Comparison of ENCODE assay signal across 9 cellular contexts in the genomic region with DNA sequence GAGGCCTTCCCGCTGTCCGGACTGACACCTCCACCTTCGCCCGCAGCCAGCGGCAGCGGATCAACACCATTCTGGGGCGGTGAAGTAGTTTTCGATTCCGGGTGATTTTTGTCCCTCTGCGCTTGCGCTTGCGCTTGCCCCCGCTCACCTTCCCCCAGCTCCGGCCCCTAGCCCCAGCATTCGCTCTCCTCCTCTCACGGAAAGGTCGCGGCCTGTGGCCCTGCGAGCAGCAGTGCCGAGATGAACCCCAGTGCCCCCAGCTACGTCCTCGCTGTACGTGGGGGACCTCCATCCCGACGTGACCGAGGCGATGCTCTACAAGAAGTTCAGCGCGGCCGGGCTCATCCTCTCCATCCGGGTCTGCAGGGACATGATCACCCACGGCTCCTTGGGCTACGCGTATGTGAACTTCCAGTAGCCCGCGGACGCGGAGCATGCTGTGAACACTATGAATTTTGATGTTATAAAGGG. TPM values are rescaled to one million over a fixed set of nuclear protein-coding genes. Genes with fewer than 3 reads are reported as not detected.
A peak's percentile ranks its signal among the peaks of the same experiment; 100 is the strongest.
DNase-seq lines count a peak whose midpoint lies in the region; ATAC-seq and TF ChIP-seq lines count a peak whose summit lies in the region.
"Had no signal": no experiment of that assay in that cellular context is flagged by ENCODE, and none has a peak within 500 bp of the region (broad histone marks: within the 10 kb centered on the region; RNA-seq: fewer than 3 reads in every experiment).

No MANE protein-coding gene starts in this region.

- DNase-seq in HFF-Myc (ENCODE audit: extremely low read depth, low read depth) (no peak), ascending aorta (ENCODE audit: low spot score in 2 of 2) (no peak), kidney tubule cell (ENCODE audit: low spot score) (peak; percentile 13), suprapubic skin (ENCODE audit: low spot score in 2 of 2) (peak in 1 of 2 donors; percentile 66), NOMO-1 treated with dmso at 0.1 percent for 144 hours (lab: John Stamatoyannopoulos, UW; ENCODE audit: unreplicated experiment) (no peak), HK-2 (ENCODE audit: unreplicated experiment) (no peak)
- DNase-seq in effector CD8-positive, alpha-beta T cell (lab: John Stamatoyannopoulos, UW) = no peak
- DNase-seq: SHP77 had no signal

- H3K36me3 ChIP-seq in ascending aorta (no peaks in the 10 kb centered on the region), suprapubic skin (no peaks in the 10 kb centered on the region)

- intact Hi-C loops in ascending aorta (cut with DNase I) = no loop called here

- TF ChIP-seq POLR2A in suprapubic skin (IDR thresholded peaks at IDR 0.05) = no peak

- no peak for TF ChIP-seq EP300 in suprapubic skin (IDR thresholded peaks at IDR 0.05)

- H3K4me1 ChIP-seq in ascending aorta (no peaks in the 10 kb centered on the region), suprapubic skin (peaks cover 11% of the 10 kb centered on the region)

- peak overlapping the region; percentile 33 for H3K4me3 ChIP-seq in HFF-Myc (replicated peaks; ENCODE audit: low read depth, low read length)
- peak overlapping the region; percentile 61 to 68 for H3K4me3 ChIP-seq in ascending aorta
- H3K4me3 ChIP-seq in suprapubic skin = peak overlapping the region; percentile 45

- WGBS in suprapubic skin = 23% methylated on average over 29 of the region's 38 CpGs

- no peak for ATAC-seq in GM19455 (IDR thresholded peaks at IDR 0.05; ENCODE audit: unreplicated experiment)

- TF ChIP-seq CTCF in HFF-Myc (IDR thresholded peaks at IDR 0.05; ENCODE audit: low read depth, low read length, missing control alignments) = no peak
- TF ChIP-seq CTCF in ascending aorta (IDR thresholded peaks at IDR 0.05) = no peak
- no peak for TF ChIP-seq CTCF in suprapubic skin (IDR thresholded peaks at IDR 0.05)

- H3K9me3 ChIP-seq in ascending aorta (no peaks in the 10 kb centered on the region), suprapubic skin (no peaks in the 10 kb centered on the region)

- H3K27ac ChIP-seq in ascending aorta (peak overlapping the region; percentile 26 to 29), suprapubic skin (no peak overlapping the region)

- H3K27me3 ChIP-seq in ascending aorta = no peaks in the 10 kb centered on the region
- H3K27me3 ChIP-seq in suprapubic skin = peaks cover 3% of the 10 kb centered on the region

RNA-seq across cellular contexts. Expression of gene SRGAP1, which starts 22.7 kb away (rescaled TPM):
- total RNA-seq in ascending aorta (5.5 TPM), suprapubic skin (10 to 100 TPM in 2 of 4 donors, 1 to 10 TPM in 2; 8.4 to 10.9 (median 9.8) TPM)

RNA-seq across cellular contexts. Expression of gene RXYLT1, which starts 42.1 kb away (rescaled TPM):
- 1.5 TPM for total RNA-seq in ascending aorta
- total RNA-seq in suprapubic skin = 10 to 100 TPM; 11.7 to 17.5 (median 13.0) TPM
